ENCODE assay signal across 19 cellular contexts in genomic region chr9:21155501-21155900, GRCh38. TPM values are rescaled to one million over a fixed set of nuclear protein-coding genes. Genes with fewer than 3 reads are reported as not detected.
DNase-seq lines count a peak whose midpoint lies in the region; ATAC-seq and TF ChIP-seq lines count a peak whose summit lies in the region.
"Had no signal": no experiment of that assay in that cellular context is flagged by ENCODE, and none has a peak within 500 bp of the region (broad histone marks: within the 10 kb centered on the region; RNA-seq: fewer than 3 reads in every experiment).

No MANE protein-coding gene starts in this region.

- no peaks in the 10 kb centered on the region for H3K9me3 Mint-ChIP-seq in WTC11

- H3K27me3 ChIP-seq in GM23248 (replicated peaks; ENCODE audit: insufficient read depth) (no peaks in the 10 kb centered on the region), MG63 (peaks cover 10% of the 10 kb centered on the region; the same call in 1 of the 2 replicates), mesenchymal stem cell (ENCODE audit: control insufficient read depth in 1 of 2, insufficient read depth in 1 of 2, low read length in 2 of 2) (no peaks in the 10 kb centered on the region), dorsolateral prefrontal cortex (no peaks in the 10 kb centered on the region)

- H3K9me3 ChIP-seq in GM23248 (ENCODE audit: low read depth): no peaks in the 10 kb centered on the region
- no peaks in the 10 kb centered on the region for H3K9me3 ChIP-seq in MG63
- H3K9me3 ChIP-seq in mesenchymal stem cell (ENCODE audit: control insufficient read depth, low read length): no peaks in the 10 kb centered on the region

- H2BK5ac ChIP-seq in mesenchymal stem cell (ENCODE audit: low read depth, low read length, poor library complexity, severe bottlenecking): no peak overlapping the region

- POLR2A ChIA-PET in WTC11 (lab: Charles Lee): no interaction called here

- in situ Hi-C loops in GM23248 (cut with MboI): no loop called here

- no peak overlapping the region for H3K18ac ChIP-seq in mesenchymal stem cell (ENCODE audit: low read depth in 1 of 2, low read length in 2 of 2)

- no peaks in the 10 kb centered on the region for H4K20me1 ChIP-seq in GM23248 (ENCODE audit: insufficient read depth)

- H2BK15ac ChIP-seq in mesenchymal stem cell (ENCODE audit: low read depth, poor library complexity, severe bottlenecking): no peak overlapping the region

- no peak for TF ChIP-seq CTCF in epithelial cell of esophagus (IDR thresholded peaks at IDR 0.05; ENCODE audit: insufficient read depth, low read depth, low read length, missing control alignments)
- no peak for TF ChIP-seq CTCF in WTC11 (IDR thresholded peaks at IDR 0.05)
- no peak for TF ChIP-seq CTCF in dorsolateral prefrontal cortex (IDR thresholded peaks at IDR 0.05 in 54 of 56, conservative IDR thresholded peaks at IDR 0.05 in 2 of 56; ENCODE audit: low read depth in 1 of 56, partially characterized antibody in 56 of 56)

- H3K4me3 Mint-ChIP-seq in WTC11: no peak overlapping the region

- no peaks in the 10 kb centered on the region for H3K79me1 ChIP-seq in mesenchymal stem cell (replicated peaks; ENCODE audit: low read length, poor library complexity, severe bottlenecking)

- H3K4ac ChIP-seq in mesenchymal stem cell (ENCODE audit: low read depth in 1 of 2, low read length in 2 of 2): no peak overlapping the region

- H3K36me3 ChIP-seq in GM23248 (ENCODE audit: low read depth) (no peaks in the 10 kb centered on the region), MG63 (no peaks in the 10 kb centered on the region), mesenchymal stem cell (ENCODE audit: control insufficient read depth in 1 of 2, insufficient read depth in 2 of 2, low read depth in 1 of 2, low read length in 2 of 2) (no peaks in the 10 kb centered on the region)

- no peak overlapping the region for H3K23ac ChIP-seq in mesenchymal stem cell (ENCODE audit: low read length in 2 of 2)

- H3K9me2 ChIP-seq in GM23248 (ENCODE audit: insufficient read depth): no peaks in the 10 kb centered on the region

- H3K4me1 ChIP-seq in GM23248 (ENCODE audit: insufficient read depth): no peaks in the 10 kb centered on the region
- peaks cover 2% of the 10 kb centered on the region for H3K4me1 ChIP-seq in mesenchymal stem cell (ENCODE audit: control insufficient read depth, insufficient read depth, low read depth, low read length)

- H3K4me1 Mint-ChIP-seq in WTC11: peaks cover 3% of the 10 kb centered on the region

- H3K4me2 ChIP-seq in GM23248 (ENCODE audit: unreplicated experiment): no peak overlapping the region
- no peak overlapping the region for H3K4me2 ChIP-seq in mesenchymal stem cell (ENCODE audit: low read length, poor library complexity, severe bottlenecking)
- H3K4me2 ChIP-seq: KMS-11 had no signal

- DNase-seq in GM23248 (peak; percentile 39), MG63 (peak; percentile 78), epithelial cell of esophagus (ENCODE audit: low read depth) (peak; percentile 31), mesenchymal stem cell (peak; percentile 1), HuH-7 (ENCODE audit: low spot score) (no peak), NCI-H526 treated with DMSO at 0.1 percent for 48 hours (lab: John Stamatoyannopoulos, UW) (no peak), WTC11 (ENCODE audit: low spot score) (no peak), dorsolateral prefrontal cortex (no peak)
- DNase-seq: ACHN, AML-193, NCI-H1105 treated with DMSO at 0.1 percent for 48 hours, NCI-H187 treated with DMSO at 0.1 percent for 48 hours, NCI-H345, NCI-H526, SHP77 treated with DMSO at 0.1 percent for 48 hours had no signal

- intact Hi-C loops in dorsolateral prefrontal cortex (cut with DNase I): no loop called here

- H3K27ac Mint-ChIP-seq in WTC11: no peak overlapping the region

- H4K91ac ChIP-seq in mesenchymal stem cell (ENCODE audit: low read length): no peak overlapping the region

- H3K79me2 ChIP-seq in GM23248 (ENCODE audit: insufficient read depth): no peaks in the 10 kb centered on the region

- H2AFZ ChIP-seq in GM23248: no peak overlapping the region
- no peak overlapping the region for H2AFZ ChIP-seq in mesenchymal stem cell (ENCODE audit: low read depth, low read length)

- no peak overlapping the region for H2BK120ac ChIP-seq in mesenchymal stem cell (ENCODE audit: low read depth, low read length)

- no peak overlapping the region for H3K27ac ChIP-seq in GM23248
- no peak overlapping the region for H3K27ac ChIP-seq in mesenchymal stem cell (ENCODE audit: low read length, poor library complexity, severe bottlenecking)
- no peak overlapping the region for H3K27ac ChIP-seq in dorsolateral prefrontal cortex
- H3K27ac ChIP-seq: KMS-11 had no signal

- no peaks in the 10 kb centered on the region for H3K27me3 Mint-ChIP-seq in WTC11 (ENCODE audit: low read depth)

- H3K9ac ChIP-seq in GM23248 (no peak overlapping the region), mesenchymal stem cell (ENCODE audit: low read length) (peak overlapping the region; percentile 65)
- H3K9ac ChIP-seq: KMS-11 had no signal

- 23 to 33% methylated on average over 2 of the region's 2 CpGs for WGBS in GM23248 (ENCODE audit: low coverage in 1 of 2, low lambda C conversion rate in 2 of 2, missing lambda C conversion rate in 2 of 2), 2 experiments
- WGBS in mesenchymal stem cell: 61% methylated on average over 2 of the region's 2 CpGs

- no peak overlapping the region for H4K8ac ChIP-seq in mesenchymal stem cell (ENCODE audit: low read length)

- no peak overlapping the region for H2AK5ac ChIP-seq in mesenchymal stem cell (ENCODE audit: low read length, severe bottlenecking)

- no peaks in the 10 kb centered on the region for H3K36me3 Mint-ChIP-seq in WTC11

- CTCF ChIA-PET in WTC11 (lab: Charles Lee): no interaction called here

- ATAC-seq in WTC11: no peak
- ATAC-seq: HepG2, SK-N-SH treated with all-trans-retinoic acid at 6 μM for 48 hours had no signal

- H3K14ac ChIP-seq in mesenchymal stem cell (ENCODE audit: low read length in 2 of 2): no peak overlapping the region

- no peak overlapping the region for H3K4me3 ChIP-seq in GM23248
- H3K4me3 ChIP-seq in MG63: no peak overlapping the region
- no peak overlapping the region for H3K4me3 ChIP-seq in epithelial cell of esophagus (ENCODE audit: low read length)
- H3K4me3 ChIP-seq in mesenchymal stem cell (ENCODE audit: insufficient read depth in 1 of 2, low read depth in 1 of 2, low read length in 2 of 2): no peak overlapping the region
- no peak overlapping the region for H3K4me3 ChIP-seq in dorsolateral prefrontal cortex

- H3F3A ChIP-seq in GM23248 (ENCODE audit: insufficient read depth): no peaks in the 10 kb centered on the region

- no peak overlapping the region for H2BK12ac ChIP-seq in mesenchymal stem cell (ENCODE audit: low read length in 2 of 2)

TF ChIP-seq in WTC11, 78 proteins besides CTCF, POLR2A, EP300 and RAD21 (continues in another document):
- TF ChIP-seq TEAD1 (CRISPR knock-in tag; IDR thresholded peaks at IDR 0.05): no peak
- TF ChIP-seq HMGXB4 (CRISPR knock-in tag; IDR thresholded peaks at IDR 0.05): no peak
- no peak for TF ChIP-seq JAZF1 (CRISPR knock-in tag; IDR thresholded peaks at IDR 0.05)

RNA-seq across cellular contexts. Expression of gene IFNA21, which starts 11.0 kb away (rescaled TPM):
- total RNA-seq in GM23248 (2014; rRNA removed; shearing (Covaris generic)): not detected in 2 replicates
- not detected in 2 replicates for polyA plus RNA-seq in GM23248 (2016; fragmentation: Nextera tagmentation; extraction: Ambion mirVana)
- not detected in 2 replicates for total RNA-seq in MG63 (2014; rRNA removed; shearing (Covaris generic); ENCODE audit: low replicate concordance)
- polyA plus RNA-seq in mesenchymal stem cell (2013, experiment 1 of 2): not detected
- not detected for polyA plus RNA-seq in mesenchymal stem cell (2013, experiment 2 of 2)
- total RNA-seq in WTC11 (2021) (not detected in 3 replicates), dorsolateral prefrontal cortex (not detected)
- total RNA-seq: G401, HepG2 had no signal
- polyA plus RNA-seq: HepG2 had no signal

RNA-seq across cellular contexts. Expression of gene IFNW1, which starts 13.9 kb away (rescaled TPM):
- total RNA-seq in GM23248 (2014; rRNA removed; shearing (Covaris generic)): not detected in 2 replicates
- polyA plus RNA-seq in GM23248 (2016; fragmentation: Nextera tagmentation; extraction: Ambion mirVana): not detected in 2 replicates
- not detected in 2 replicates for total RNA-seq in MG63 (2014; rRNA removed; shearing (Covaris generic); ENCODE audit: low replicate concordance)
- not detected for polyA plus RNA-seq in mesenchymal stem cell (2013, experiment 1 of 2)
- not detected for polyA plus RNA-seq in mesenchymal stem cell (2013, experiment 2 of 2)
- total RNA-seq in WTC11 (2021): not detected in 3 replicates
- total RNA-seq in dorsolateral prefrontal cortex: not detected
- total RNA-seq: G401, HepG2 had no signal
- polyA plus RNA-seq: HepG2 had no signal

RNA-seq across cellular contexts. Expression of gene IFNA4, which starts 31.9 kb away (rescaled TPM):
- not detected in 2 replicates for total RNA-seq in GM23248 (2014; rRNA removed; shearing (Covaris generic))
- polyA plus RNA-seq in GM23248 (2016; fragmentation: Nextera tagmentation; extraction: Ambion mirVana): not detected in 2 replicates
- not detected in 2 replicates for total RNA-seq in MG63 (2014; rRNA removed; shearing (Covaris generic); ENCODE audit: low replicate concordance)
- polyA plus RNA-seq in mesenchymal stem cell (2013, experiment 1 of 2): not detected
- not detected for polyA plus RNA-seq in mesenchymal stem cell (2013, experiment 2 of 2)
- total RNA-seq in WTC11 (2021) (not detected in 3 replicates), dorsolateral prefrontal cortex (not detected)
- total RNA-seq: G401, HepG2 had no signal
- polyA plus RNA-seq: HepG2 had no signal

RNA-seq across cellular contexts. Expression of gene IFNA7, which starts 46.5 kb away (rescaled TPM):
- not detected in 2 replicates for total RNA-seq in GM23248 (2014; rRNA removed; shearing (Covaris generic))
- polyA plus RNA-seq in GM23248 (2016; fragmentation: Nextera tagmentation; extraction: Ambion mirVana): not detected in 2 replicates
- total RNA-seq in MG63 (2014; rRNA removed; shearing (Covaris generic); ENCODE audit: low replicate concordance): not detected in 2 replicates
- not detected for polyA plus RNA-seq in mesenchymal stem cell (2013, experiment 1 of 2)
- not detected for polyA plus RNA-seq in mesenchymal stem cell (2013, experiment 2 of 2)
- total RNA-seq in WTC11 (2021): not detected in 3 replicates
- not detected for total RNA-seq in dorsolateral prefrontal cortex
- total RNA-seq: G401, HepG2 had no signal
- polyA plus RNA-seq: HepG2 had no signal

RNA-seq across cellular contexts. Expression of gene IFNA10, which starts 51.4 kb away (rescaled TPM):
- total RNA-seq in GM23248 (2014; rRNA removed; shearing (Covaris generic)): not detected in 2 replicates
- not detected in 2 replicates for polyA plus RNA-seq in GM23248 (2016; fragmentation: Nextera tagmentation; extraction: Ambion mirVana)
- not detected in 2 replicates for total RNA-seq in MG63 (2014; rRNA removed; shearing (Covaris generic); ENCODE audit: low replicate concordance)
- not detected for polyA plus RNA-seq in mesenchymal stem cell (2013, experiment 1 of 2)
- polyA plus RNA-seq in mesenchymal stem cell (2013, experiment 2 of 2): not detected
- total RNA-seq in WTC11 (2021) (not detected in 3 replicates), dorsolateral prefrontal cortex (not detected)
- total RNA-seq: G401, HepG2 had no signal
- polyA plus RNA-seq: HepG2 had no signal

Comparison
In these comparisons a context has a peak if more than half of its experiments do, and no peak if none do; other contexts are left out.
1. DNase-seq: peak in GM23248 (single experiment), MG63 (single experiment), epithelial cell of esophagus (single experiment) and mesenchymal stem cell (single experiment); none in HuH-7 (single experiment), NCI-H526 treated with DMSO at 0.1 percent for 48 hours (single experiment), WTC11 (single experiment) and dorsolateral prefrontal cortex (0 of 10).